ENCODE assay signal across 1 cellular context in genomic region chr15:74540135-74540760, GRCh38.
TF ChIP-seq lines count a peak whose summit lies in the region.

No MANE protein-coding gene starts in this region.

TF ChIP-seq in K562, 482 proteins besides CTCF, POLR2A, EP300 and RAD21 (continued from another document and continues in another):
- TF ChIP-seq, protein P1, sequence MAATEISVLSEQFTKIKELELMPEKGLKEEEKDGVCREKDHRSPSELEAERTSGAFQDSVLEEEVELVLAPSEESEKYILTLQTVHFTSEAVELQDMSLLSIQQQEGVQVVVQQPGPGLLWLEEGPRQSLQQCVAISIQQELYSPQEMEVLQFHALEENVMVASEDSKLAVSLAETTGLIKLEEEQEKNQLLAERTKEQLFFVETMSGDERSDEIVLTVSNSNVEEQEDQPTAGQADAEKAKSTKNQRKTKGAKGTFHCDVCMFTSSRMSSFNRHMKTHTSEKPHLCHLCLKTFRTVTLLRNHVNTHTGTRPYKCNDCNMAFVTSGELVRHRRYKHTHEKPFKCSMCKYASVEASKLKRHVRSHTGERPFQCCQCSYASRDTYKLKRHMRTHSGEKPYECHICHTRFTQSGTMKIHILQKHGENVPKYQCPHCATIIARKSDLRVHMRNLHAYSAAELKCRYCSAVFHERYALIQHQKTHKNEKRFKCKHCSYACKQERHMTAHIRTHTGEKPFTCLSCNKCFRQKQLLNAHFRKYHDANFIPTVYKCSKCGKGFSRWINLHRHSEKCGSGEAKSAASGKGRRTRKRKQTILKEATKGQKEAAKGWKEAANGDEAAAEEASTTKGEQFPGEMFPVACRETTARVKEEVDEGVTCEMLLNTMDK (IDR thresholded peaks at IDR 0.05; ENCODE audit: borderline replicate concordance, insufficient read depth, low read depth, low read length, poor library complexity, severe bottlenecking): no peak
- TF ChIP-seq ZNF740 (CRISPR knock-in tag; IDR thresholded peaks at IDR 0.05): 0 out of 2 replicates have a peak, but pooled peaks have one; percentile 26
- TF ChIP-seq ZNF740 (tag; IDR thresholded peaks at IDR 0.05): no peak
- no peak for TF ChIP-seq ZNF668 (CRISPR knock-in tag; IDR thresholded peaks at IDR 0.05)
- TF ChIP-seq ARID4B (CRISPR knock-in tag; IDR thresholded peaks at IDR 0.05): peak; percentile 29; the same call in 1 of the 2 replicates
- 0 out of 2 replicates have a peak, but pooled peaks have one; percentile 11 for TF ChIP-seq TEAD4 (IDR thresholded peaks at IDR 0.05; ENCODE audit: low read length)
- TF ChIP-seq TEAD4 (CRISPR knock-in tag; IDR thresholded peaks at IDR 0.05; ENCODE audit: borderline replicate concordance): no peak
- no peak for TF ChIP-seq ZBTB7A (IDR thresholded peaks at IDR 0.05; ENCODE audit: borderline replicate concordance, control insufficient read depth, low read depth, low read length)
- 0 out of 2 replicates have a peak, but pooled peaks have one; percentile 21 for TF ChIP-seq GABPA (tag; conservative IDR thresholded peaks at IDR 0.05; ENCODE audit: low read depth)
- peak; percentile 81 for TF ChIP-seq KAT7 (CRISPR knock-in tag; IDR thresholded peaks at IDR 0.05; ENCODE audit: borderline replicate concordance)
- 0 out of 2 replicates have a peak, but pooled peaks have one; percentile 14 for TF ChIP-seq LCOR (CRISPR knock-in tag; IDR thresholded peaks at IDR 0.05)
- TF ChIP-seq ZC3H4 (CRISPR knock-in tag; IDR thresholded peaks at IDR 0.05; ENCODE audit: borderline replicate concordance): no peak
- 0 out of 2 replicates have a peak, but pooled peaks have one; percentile 35 for TF ChIP-seq NR2C2 (CRISPR knock-in tag; IDR thresholded peaks at IDR 0.05)
- TF ChIP-seq NR2C2 (tag; IDR thresholded peaks at IDR 0.05): no peak
- no peak for TF ChIP-seq ZC3H8 (IDR thresholded peaks at IDR 0.05)
- TF ChIP-seq E4F1 (CRISPR knock-in tag; IDR thresholded peaks at IDR 0.05; ENCODE audit: borderline replicate concordance): no peak
- 0 out of 2 replicates have a peak, but pooled peaks have one; percentile 12 for TF ChIP-seq ZFX (CRISPR knock-in tag; IDR thresholded peaks at IDR 0.05)
- no peak for TF ChIP-seq ZNF408 (CRISPR knock-in tag; IDR thresholded peaks at IDR 0.05; ENCODE audit: low read depth)
- TF ChIP-seq EGR1 (conservative IDR thresholded peaks at IDR 0.05): no peak
- TF ChIP-seq, protein P2, sequence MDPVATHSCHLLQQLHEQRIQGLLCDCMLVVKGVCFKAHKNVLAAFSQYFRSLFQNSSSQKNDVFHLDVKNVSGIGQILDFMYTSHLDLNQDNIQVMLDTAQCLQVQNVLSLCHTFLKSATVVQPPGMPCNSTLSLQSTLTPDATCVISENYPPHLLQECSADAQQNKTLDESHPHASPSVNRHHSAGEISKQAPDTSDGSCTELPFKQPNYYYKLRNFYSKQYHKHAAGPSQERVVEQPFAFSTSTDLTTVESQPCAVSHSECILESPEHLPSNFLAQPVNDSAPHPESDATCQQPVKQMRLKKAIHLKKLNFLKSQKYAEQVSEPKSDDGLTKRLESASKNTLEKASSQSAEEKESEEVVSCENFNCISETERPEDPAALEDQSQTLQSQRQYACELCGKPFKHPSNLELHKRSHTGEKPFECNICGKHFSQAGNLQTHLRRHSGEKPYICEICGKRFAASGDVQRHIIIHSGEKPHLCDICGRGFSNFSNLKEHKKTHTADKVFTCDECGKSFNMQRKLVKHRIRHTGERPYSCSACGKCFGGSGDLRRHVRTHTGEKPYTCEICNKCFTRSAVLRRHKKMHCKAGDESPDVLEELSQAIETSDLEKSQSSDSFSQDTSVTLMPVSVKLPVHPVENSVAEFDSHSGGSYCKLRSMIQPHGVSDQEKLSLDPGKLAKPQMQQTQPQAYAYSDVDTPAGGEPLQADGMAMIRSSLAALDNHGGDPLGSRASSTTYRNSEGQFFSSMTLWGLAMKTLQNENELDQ (CRISPR knock-in tag; IDR thresholded peaks at IDR 0.05; ENCODE audit: borderline replicate concordance): 0 out of 2 replicates have a peak, but pooled peaks have one; percentile 18
- TF ChIP-seq ARID1B (IDR thresholded peaks at IDR 0.05): peak; percentile 21; the same call in 1 of the 2 replicates
- TF ChIP-seq SAP30 (IDR thresholded peaks at IDR 0.05; ENCODE audit: borderline replicate concordance, insufficient read depth, low read depth, low read length, poor library complexity, severe bottlenecking): peak; percentile 37
- TF ChIP-seq FOXP1 (CRISPR knock-in tag; IDR thresholded peaks at IDR 0.05): 0 out of 2 replicates have a peak, but pooled peaks have one; percentile 30
- TF ChIP-seq GATA2 (CRISPR knock-in tag; IDR thresholded peaks at IDR 0.05): 0 out of 2 replicates have a peak, but pooled peaks have one; percentile 37
- TF ChIP-seq AFF4 (CRISPR knock-in tag; IDR thresholded peaks at IDR 0.05): peak; percentile 31; the same call in 1 of the 2 replicates
- peak in 1 of 2 experiments; percentile 26; a peak in 1 of 4 replicates for TF ChIP-seq SIN3A (IDR thresholded peaks at IDR 0.05; ENCODE audit: borderline replicate concordance in 2 of 2, control insufficient read depth in 1 of 2, low read depth in 2 of 2, low read length in 2 of 2)
- no peak for TF ChIP-seq IFI16 (CRISPR knock-in tag; IDR thresholded peaks at IDR 0.05)
- TF ChIP-seq THRB (CRISPR knock-in tag; conservative IDR thresholded peaks at IDR 0.05): no peak
- TF ChIP-seq TOE1 (IDR thresholded peaks at IDR 0.05; ENCODE audit: borderline replicate concordance): peak; percentile 35; the same call in 1 of the 2 replicates
- TF ChIP-seq TOE1 (CRISPR knock-in tag; IDR thresholded peaks at IDR 0.05; ENCODE audit: borderline replicate concordance, low read depth): no peak
- TF ChIP-seq HCFC1 (IDR thresholded peaks at IDR 0.05; ENCODE audit: low read depth, low read length): no peak
- peak; percentile 72; the same call in 1 of the 2 replicates for TF ChIP-seq ZNF431 (CRISPR knock-in tag; IDR thresholded peaks at IDR 0.05)
- peak; percentile 23; the same call in 1 of the 2 replicates for TF ChIP-seq NFRKB (IDR thresholded peaks at IDR 0.05; ENCODE audit: low read depth)
- no peak for TF ChIP-seq ZNF766 (CRISPR knock-in tag; conservative IDR thresholded peaks at IDR 0.05)
- 0 out of 4 replicates have a peak, but pooled peaks of 1 of the 2 experiments have one; percentile 9 for TF ChIP-seq MLLT1 (IDR thresholded peaks at IDR 0.05)
- TF ChIP-seq BRD4 (IDR thresholded peaks at IDR 0.05): 0 out of 2 replicates have a peak, but pooled peaks have one; percentile 60
